Comparison of ENCODE assay signal across 1 cellular context in the genomic region with DNA sequence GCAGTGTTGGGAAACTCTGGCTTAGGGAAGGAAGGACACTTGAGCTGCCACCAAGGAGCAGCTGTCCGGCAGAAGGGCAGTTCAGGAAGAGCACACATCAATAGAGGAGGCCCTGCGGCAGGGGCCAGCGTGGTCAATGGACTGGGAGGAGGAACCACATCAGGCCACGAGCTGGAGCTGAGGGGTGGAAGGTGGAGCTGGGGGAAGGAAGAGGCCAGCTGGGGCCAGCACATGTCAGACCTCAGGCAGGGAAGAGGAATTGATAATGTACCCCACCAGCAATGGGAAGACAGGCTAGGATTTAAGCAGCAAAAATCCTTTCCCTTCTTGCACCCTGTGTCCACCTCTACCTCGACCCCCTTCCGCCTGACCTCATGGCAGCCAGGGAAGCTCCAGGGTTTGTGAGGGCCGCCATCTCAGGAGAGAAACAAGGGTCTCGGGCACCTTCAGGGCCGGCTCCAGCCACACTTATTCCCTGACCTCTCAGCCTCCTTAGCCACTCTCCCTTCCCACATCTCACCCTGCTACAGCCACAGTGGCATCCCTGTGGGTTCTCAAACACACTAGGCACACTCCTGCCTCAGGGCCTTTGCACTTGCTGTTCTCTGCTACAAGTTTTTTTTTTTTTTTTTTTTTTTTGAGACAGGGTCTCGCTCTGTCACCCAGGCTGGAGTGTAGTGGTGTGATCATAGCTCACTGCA.
TF ChIP-seq lines count a peak whose summit lies in the region.

No MANE protein-coding gene starts in this region.

TF ChIP-seq in IMR-90, 13 proteins besides CTCF, POLR2A, EP300 and RAD21 (continued from another document):
- no peak for TF ChIP-seq USF2 (IDR thresholded peaks at IDR 0.05; ENCODE audit: low read depth, low read length)
- TF ChIP-seq MAZ (IDR thresholded peaks at IDR 0.05; ENCODE audit: borderline replicate concordance, low read depth, low read length), result no peak
- no peak for TF ChIP-seq RCOR1 (IDR thresholded peaks at IDR 0.05; ENCODE audit: insufficient replicate concordance, low read length)
- no peak for TF ChIP-seq RFX5 (IDR thresholded peaks at IDR 0.05; ENCODE audit: low read depth, low read length)
